37 cellular contexts compared by ENCODE assay signal in the genomic region with DNA sequence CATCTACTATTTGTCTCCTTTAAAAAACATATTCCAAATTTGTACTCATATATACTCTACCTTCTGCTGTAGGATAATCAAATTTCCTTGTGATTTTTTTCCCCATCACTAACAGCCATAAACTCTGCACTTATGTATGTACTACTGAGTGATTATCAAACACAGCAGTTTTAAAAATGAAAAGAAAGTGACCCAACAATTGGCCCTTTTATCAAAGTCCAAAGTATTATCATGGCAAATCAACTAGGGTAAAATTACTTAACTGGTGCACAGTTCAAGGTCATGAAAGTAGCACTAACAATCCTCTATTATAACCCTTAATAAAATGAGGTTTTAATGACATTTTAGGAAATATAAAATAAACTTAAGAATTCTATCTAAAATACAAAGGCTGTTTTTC. TPM values are rescaled to one million over a fixed set of nuclear protein-coding genes. Genes with fewer than 3 reads are reported as not detected.
"Had no signal": no experiment of that assay in that cellular context is flagged by ENCODE, and none has a peak within 500 bp of the region (broad histone marks: within the 10 kb centered on the region; RNA-seq: fewer than 3 reads in every experiment).

No MANE protein-coding gene starts in this region.

- H3K36me3 ChIP-seq: adrenal gland, breast epithelium had no signal

- H3K27ac ChIP-seq: adrenal gland, body of pancreas, brain microvascular endothelial cell, breast epithelium, VCaP had no signal

- H3K4me1 ChIP-seq: adrenal gland, body of pancreas, breast epithelium had no signal

- ATAC-seq: activated CD8-positive, alpha-beta T cell treated with anti-CD3 and anti-CD28 coated beads for 36 hours; activated naive CD4-positive, alpha-beta T cell treated with anti-CD3 and anti-CD28 coated beads, Interleukin-2, amount 50 U/mL, for 72 hours; activated T-cell treated with anti-CD3 and anti-CD28 coated beads, Interleukin-2, amount 50 U/mL, for 4 hours; activated T-cell treated with anti-CD3 and anti-CD28 coated beads, Interleukin-2, amount 50 U/mL, for 72 hours; activated T-helper 17 cell treated with anti-CD3 and anti-CD28 coated beads, Interleukin-2, amount 50 U/mL, for 72 hours; body of pancreas had no signal

- FAIRE-seq: astrocyte, TTC549 had no signal

- H3K4me3 ChIP-seq: adrenal gland, body of pancreas, breast epithelium had no signal

- H3K9me3 ChIP-seq: adrenal gland, body of pancreas, breast epithelium had no signal

- DNase-seq: activated B cell treated with CpG ODN at 0.5 μM for 24 hours; activated CD4-positive, alpha-beta memory T cell treated with anti-CD3 and anti-CD28 coated beads for 36 hours; activated CD4-positive, alpha-beta T cell treated with anti-CD3 and anti-CD28 coated beads for 4 hours; activated CD4-positive, alpha-beta T cell treated with anti-CD3 and anti-CD28 coated beads, Interleukin-2, amount 10 ng/mL, durations not matched to agents 24 days and 14 days; activated CD4-positive, alpha-beta T cell treated with anti-CD3 and anti-CD28 coated beads, Interleukin-2, amount 50 U/mL, for 1 hour; activated CD4-positive, alpha-beta T cell treated with anti-CD3 and anti-CD28 coated beads, Interleukin-2, amount 50 U/mL, for 4 hours; activated CD4-positive, CD25-positive, alpha-beta regulatory T cell treated with anti-CD3 and anti-CD28 coated beads, Interleukin-2, amount 50 U/mL, for 72 hours; activated CD8-positive, alpha-beta memory T cell treated with anti-CD3 and anti-CD28 coated beads, Interleukin-2, amount 50 U/mL, for 4 hours; activated CD8-positive, alpha-beta T cell treated with anti-CD3 and anti-CD28 coated beads for 36 hours; activated effector memory CD4-positive, alpha-beta T cell treated with anti-CD3 and anti-CD28 coated beads, Interleukin-2, amount 50 U/mL, for 16 hours; activated gamma-delta T cell treated with Interleukin-2 at 50 U/mL for 16 hours; activated naive CD4-positive, alpha-beta T cell; activated naive CD4-positive, alpha-beta T cell treated with anti-CD3 and anti-CD28 coated beads for 36 hours; activated naive CD4-positive, alpha-beta T cell treated with anti-CD3 and anti-CD28 coated beads, Interleukin-2, amount 50 U/mL, for 16 hours; activated naive CD8-positive, alpha-beta T cell treated with anti-CD3 and anti-CD28 coated beads for 36 hours; activated T-cell treated with anti-CD3 and anti-CD28 coated beads for 4 hours; activated T-cell treated with anti-CD3 and anti-CD28 coated beads, Interleukin-2, amount 50 U/mL, for 1 hour; activated T-cell treated with anti-CD3 and anti-CD28 coated beads, Interleukin-2, amount 50 U/mL, for 4 hours; activated T-cell treated with anti-CD3 and anti-CD28 coated beads, Interleukin-2, amount 50 U/mL, for 72 hours; adrenal gland; amniotic stem cell; aorta; body of pancreas; brain microvascular endothelial cell; central memory CD4-positive, alpha-beta T cell; T-helper 1 cell; T-helper 2 cell; T-helper 9 cell had no signal

- H3K27me3 ChIP-seq: adrenal gland, body of pancreas, brain microvascular endothelial cell, breast epithelium had no signal

RNA-seq across cellular contexts. Expression of a gene that starts 11.6 kb away (rescaled TPM):
- total RNA-seq: activated B cell treated with CpG ODN at 0.5 μM for 24 hours; activated CD4-positive, alpha-beta memory T cell treated with anti-CD3 and anti-CD28 coated beads for 36 hours; activated CD4-positive, alpha-beta T cell treated with anti-CD3 and anti-CD28 coated beads, Interleukin-2, amount 10 ng/mL, durations not matched to agents 24 days and 14 days; activated CD8-positive, alpha-beta memory T cell treated with anti-CD3 and anti-CD28 coated beads for 36 hours; activated CD8-positive, alpha-beta T cell treated with anti-CD3 and anti-CD28 coated beads for 36 hours; activated naive CD4-positive, alpha-beta T cell treated with anti-CD3 and anti-CD28 coated beads for 36 hours; activated naive CD4-positive, alpha-beta T cell treated with anti-CD3 and anti-CD28 coated beads, Interleukin-2, amount 50 U/mL, for 72 hours; activated naive CD8-positive, alpha-beta T cell treated with anti-CD3 and anti-CD28 coated beads for 36 hours; activated T-cell treated with anti-CD3 and anti-CD28 coated beads, Interleukin-2, amount 50 U/mL, for 4 hours; activated T-cell treated with anti-CD3 and anti-CD28 coated beads, Interleukin-2, amount 50 U/mL, for 72 hours; activated T-helper 1 cell treated with anti-CD3 and anti-CD28 coated beads, Interleukin-12 subunit alpha, Interleukin-12 subunit beta, Interleukin-2, Interleukin-4 antibody, amounts not matched to agents 30 ng/mL and 10 ng/mL and 1 ng/mL, durations not matched to agents 14 hours and 24 hours and 36 hours; activated T-helper 17 cell treated with anti-CD3 and anti-CD28 coated beads, Interleukin-2, amount 50 U/mL, for 72 hours; aorta; astrocyte; breast epithelium; cardiac septum had no signal
